Comparison of ENCODE assay signal across 1 cellular context in genomic region chr2:168801961-168802824, GRCh38.
TF ChIP-seq lines count a peak whose summit lies in the region.

NOSTRIN (plus strand) TSS chr2:168802637; CDS start chr2:168802647, 10 bp downstream.

TF ChIP-seq in K562, 482 proteins besides CTCF, POLR2A, EP300 and RAD21 (continued from another document and continues in another):
- TF ChIP-seq MLX (CRISPR knock-in tag; conservative IDR thresholded peaks at IDR 0.05) (no peak), TARDBP (IDR thresholded peaks at IDR 0.05) (0 out of 2 replicates have a peak, but pooled peaks have one; percentile 63), JUNB (CRISPR knock-in tag; conservative IDR thresholded peaks at IDR 0.05) (no peak), BRF2 (IDR thresholded peaks at IDR 0.05; ENCODE audit: borderline replicate concordance, insufficient read depth, insufficient read length) (no peak), SMARCE1 (IDR thresholded peaks at IDR 0.05) (peak; percentile 55), ELK3 (CRISPR knock-in tag; IDR thresholded peaks at IDR 0.05) (no peak; the same call in 1 of the 2 replicates), TBP (optimal IDR thresholded peaks at IDR 0.05; ENCODE audit: low read depth, low read length) (peak; percentile 46), RFX1 (IDR thresholded peaks at IDR 0.05) (no peak), BCOR (IDR thresholded peaks at IDR 0.05) (no peak; the same call in 1 of the 2 replicates), HBP1 (CRISPR knock-in tag; IDR thresholded peaks at IDR 0.05) (0 out of 2 replicates have a peak, but pooled peaks have one; percentile 28), ATF6 (CRISPR knock-in tag; IDR thresholded peaks at IDR 0.05) (no peak), NR0B1 (IDR thresholded peaks at IDR 0.05; ENCODE audit: partially characterized antibody) (no peak), HDAC8 (tag; IDR thresholded peaks at IDR 0.05) (0 out of 2 replicates have a peak, but pooled peaks have one; percentile 53), SIRT6 (IDR thresholded peaks at IDR 0.05; ENCODE audit: low read depth, low read length) (no peak), ZBTB9 (CRISPR knock-in tag; IDR thresholded peaks at IDR 0.05) (0 out of 2 replicates have a peak, but pooled peaks have one; percentile 50), POLR3A (IDR thresholded peaks at IDR 0.05; ENCODE audit: borderline replicate concordance, extremely low read depth, insufficient read depth, insufficient read length) (no peak), STAT5A (IDR thresholded peaks at IDR 0.05; ENCODE audit: borderline replicate concordance, low read length) (no peak), ZNF165 (CRISPR knock-in tag; IDR thresholded peaks at IDR 0.05; ENCODE audit: borderline replicate concordance) (no peak), ZNF184 (CRISPR knock-in tag; IDR thresholded peaks at IDR 0.05) (no peak), ARHGAP35 (IDR thresholded peaks at IDR 0.05; ENCODE audit: partially characterized antibody) (no peak), STAT5B (CRISPR knock-in tag; IDR thresholded peaks at IDR 0.05) (no peak), ZNF174 (CRISPR knock-in tag; IDR thresholded peaks at IDR 0.05) (0 out of 2 replicates have a peak, but pooled peaks have one; percentile 33), THRA (IDR thresholded peaks at IDR 0.05) (no peak), HNRNPLL (IDR thresholded peaks at IDR 0.05; ENCODE audit: low read depth, low read length, poor library complexity, severe bottlenecking) (no peak), PBX2 (CRISPR knock-in tag; IDR thresholded peaks at IDR 0.05; ENCODE audit: low read depth) (no peak), PBX2 (tag; conservative IDR thresholded peaks at IDR 0.05; ENCODE audit: low read depth) (peak; percentile 42; the same call in 1 of the 2 replicates), ZNF764 (CRISPR knock-in tag; IDR thresholded peaks at IDR 0.05; ENCODE audit: low read depth) (peak; percentile 49; the same call in 1 of the 2 replicates), BRCA1 (IDR thresholded peaks at IDR 0.05) (no peak), BRCA1 (CRISPR knock-in tag; IDR thresholded peaks at IDR 0.05) (no peak), HNRNPK (IDR thresholded peaks at IDR 0.05; ENCODE audit: low read depth, low read length, poor library complexity, severe bottlenecking) (no peak), CEBPB (tag; IDR thresholded peaks at IDR 0.05) (peak; percentile 60), MTA1 (IDR thresholded peaks at IDR 0.05; ENCODE audit: borderline replicate concordance) (no peak), GABPA (tag; conservative IDR thresholded peaks at IDR 0.05; ENCODE audit: low read depth) (peak; percentile 65), RBFOX2 (IDR thresholded peaks at IDR 0.05; ENCODE audit: low read depth, low read length) (no peak), ZNF311 (CRISPR knock-in tag; IDR thresholded peaks at IDR 0.05) (0 out of 2 replicates have a peak, but pooled peaks have one; percentile 49), ZEB2 (IDR thresholded peaks at IDR 0.05) (peak; percentile 50; the same call in 1 of the 2 replicates), ZNF407 (IDR thresholded peaks at IDR 0.05; ENCODE audit: low read depth) (no peak), ZNF780A (CRISPR knock-in tag; IDR thresholded peaks at IDR 0.05) (no peak), FOXA3 (CRISPR knock-in tag; conservative IDR thresholded peaks at IDR 0.05 in 1 of 2, IDR thresholded peaks at IDR 0.05 in 1 of 2) (no peak; a peak in 1 of 4 replicates)
